In genomic region chr11:118991486-118992038, GRCh38 we compare ENCODE assay signal across 4 cellular contexts. TPM values are rescaled to one million over a fixed set of nuclear protein-coding genes. Genes with fewer than 3 reads are reported as not detected.
"Had no signal": no experiment of that assay in that cellular context is flagged by ENCODE, and none has a peak within 500 bp of the region (broad histone marks: within the 10 kb centered on the region; RNA-seq: fewer than 3 reads in every experiment).

No MANE protein-coding gene starts in this region.

RNA-seq across cellular contexts. Expression of gene FOXR1, which starts 20.0 kb away (rescaled TPM):
- total RNA-seq: LHCN-M2, M059J, MCF 10A, NCI-H460 had no signal

RNA-seq across cellular contexts. Expression of gene UPK2, which starts 35.5 kb away (rescaled TPM):
- total RNA-seq: LHCN-M2, M059J, MCF 10A, NCI-H460 had no signal
